In the genomic region with DNA sequence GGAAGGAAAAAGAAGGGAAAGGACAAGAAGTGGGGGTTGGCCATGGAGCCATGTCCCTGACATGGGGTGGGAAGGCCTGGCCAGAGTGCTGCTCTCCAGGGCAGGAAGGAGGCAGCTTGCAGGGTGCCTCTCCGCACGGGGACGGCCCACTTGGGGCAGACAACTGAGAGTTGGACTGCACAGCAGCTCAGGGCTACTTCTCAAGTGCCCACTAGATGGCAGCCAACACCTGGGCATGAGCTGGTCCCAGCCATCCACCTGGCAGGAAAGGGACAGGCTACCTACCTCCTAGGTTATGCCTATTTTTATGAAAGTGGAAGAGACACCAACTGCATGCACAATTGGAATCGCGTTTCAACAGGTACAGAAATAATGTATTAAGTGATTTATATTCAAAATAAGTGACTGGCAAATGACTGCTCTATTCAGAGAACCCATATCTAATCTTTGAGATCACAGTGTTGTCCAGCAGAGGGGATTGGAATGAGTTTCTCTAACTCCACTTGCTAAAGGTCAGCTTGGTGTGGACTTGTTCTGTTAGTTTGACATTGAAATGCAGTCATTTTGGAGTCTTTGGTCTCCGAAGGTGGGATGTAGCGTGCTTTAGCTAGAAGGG, we compare ENCODE assay signal across 1 cellular context.
TF ChIP-seq lines count a peak whose summit lies in the region.

No MANE protein-coding gene starts in this region.

TF ChIP-seq in GM23338, 12 proteins besides CTCF, POLR2A, EP300 and RAD21 (continued from another document):
- TF ChIP-seq, protein P1, sequence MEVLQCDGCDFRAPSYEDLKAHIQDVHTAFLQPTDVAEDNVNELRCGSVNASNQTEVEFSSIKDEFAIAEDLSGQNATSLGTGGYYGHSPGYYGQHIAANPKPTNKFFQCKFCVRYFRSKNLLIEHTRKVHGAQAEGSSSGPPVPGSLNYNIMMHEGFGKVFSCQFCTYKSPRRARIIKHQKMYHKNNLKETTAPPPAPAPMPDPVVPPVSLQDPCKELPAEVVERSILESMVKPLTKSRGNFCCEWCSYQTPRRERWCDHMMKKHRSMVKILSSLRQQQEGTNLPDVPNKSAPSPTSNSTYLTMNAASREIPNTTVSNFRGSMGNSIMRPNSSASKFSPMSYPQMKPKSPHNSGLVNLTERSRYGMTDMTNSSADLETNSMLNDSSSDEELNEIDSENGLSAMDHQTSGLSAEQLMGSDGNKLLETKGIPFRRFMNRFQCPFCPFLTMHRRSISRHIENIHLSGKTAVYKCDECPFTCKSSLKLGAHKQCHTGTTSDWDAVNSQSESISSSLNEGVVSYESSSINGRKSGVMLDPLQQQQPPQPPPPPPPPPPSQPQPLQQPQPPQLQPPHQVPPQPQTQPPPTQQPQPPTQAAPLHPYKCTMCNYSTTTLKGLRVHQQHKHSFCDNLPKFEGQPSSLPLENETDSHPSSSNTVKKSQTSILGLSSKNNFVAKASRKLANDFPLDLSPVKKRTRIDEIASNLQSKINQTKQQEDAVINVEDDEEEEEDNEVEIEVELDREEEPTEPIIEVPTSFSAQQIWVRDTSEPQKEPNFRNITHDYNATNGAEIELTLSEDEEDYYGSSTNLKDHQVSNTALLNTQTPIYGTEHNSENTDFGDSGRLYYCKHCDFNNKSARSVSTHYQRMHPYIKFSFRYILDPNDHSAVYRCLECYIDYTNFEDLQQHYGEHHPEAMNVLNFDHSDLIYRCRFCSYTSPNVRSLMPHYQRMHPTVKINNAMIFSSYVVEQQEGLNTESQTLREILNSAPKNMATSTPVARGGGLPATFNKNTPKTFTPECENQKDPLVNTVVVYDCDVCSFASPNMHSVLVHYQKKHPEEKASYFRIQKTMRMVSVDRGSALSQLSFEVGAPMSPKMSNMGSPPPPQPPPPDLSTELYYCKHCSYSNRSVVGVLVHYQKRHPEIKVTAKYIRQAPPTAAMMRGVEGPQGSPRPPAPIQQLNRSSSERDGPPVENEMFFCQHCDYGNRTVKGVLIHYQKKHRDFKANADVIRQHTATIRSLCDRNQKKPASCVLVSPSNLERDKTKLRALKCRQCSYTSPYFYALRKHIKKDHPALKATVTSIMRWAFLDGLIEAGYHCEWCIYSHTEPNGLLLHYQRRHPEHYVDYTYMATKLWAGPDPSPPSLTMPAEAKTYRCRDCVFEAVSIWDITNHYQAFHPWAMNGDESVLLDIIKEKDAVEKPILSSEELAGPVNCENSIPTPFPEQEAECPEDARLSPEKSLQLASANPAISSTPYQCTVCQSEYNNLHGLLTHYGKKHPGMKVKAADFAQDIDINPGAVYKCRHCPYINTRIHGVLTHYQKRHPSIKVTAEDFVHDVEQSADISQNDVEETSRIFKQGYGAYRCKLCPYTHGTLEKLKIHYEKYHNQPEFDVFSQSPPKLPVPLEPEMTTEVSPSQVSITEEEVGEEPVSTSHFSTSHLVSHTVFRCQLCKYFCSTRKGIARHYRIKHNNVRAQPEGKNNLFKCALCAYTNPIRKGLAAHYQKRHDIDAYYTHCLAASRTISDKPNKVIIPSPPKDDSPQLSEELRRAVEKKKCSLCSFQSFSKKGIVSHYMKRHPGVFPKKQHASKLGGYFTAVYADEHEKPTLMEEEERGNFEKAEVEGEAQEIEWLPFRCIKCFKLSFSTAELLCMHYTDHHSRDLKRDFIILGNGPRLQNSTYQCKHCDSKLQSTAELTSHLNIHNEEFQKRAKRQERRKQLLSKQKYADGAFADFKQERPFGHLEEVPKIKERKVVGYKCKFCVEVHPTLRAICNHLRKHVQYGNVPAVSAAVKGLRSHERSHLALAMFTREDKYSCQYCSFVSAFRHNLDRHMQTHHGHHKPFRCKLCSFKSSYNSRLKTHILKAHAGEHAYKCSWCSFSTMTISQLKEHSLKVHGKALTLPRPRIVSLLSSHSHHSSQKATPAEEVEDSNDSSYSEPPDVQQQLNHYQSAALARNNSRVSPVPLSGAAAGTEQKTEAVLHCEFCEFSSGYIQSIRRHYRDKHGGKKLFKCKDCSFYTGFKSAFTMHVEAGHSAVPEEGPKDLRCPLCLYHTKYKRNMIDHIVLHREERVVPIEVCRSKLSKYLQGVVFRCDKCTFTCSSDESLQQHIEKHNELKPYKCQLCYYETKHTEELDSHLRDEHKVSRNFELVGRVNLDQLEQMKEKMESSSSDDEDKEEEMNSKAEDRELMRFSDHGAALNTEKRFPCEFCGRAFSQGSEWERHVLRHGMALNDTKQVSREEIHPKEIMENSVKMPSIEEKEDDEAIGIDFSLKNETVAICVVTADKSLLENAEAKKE (CRISPR knock-in tag; IDR thresholded peaks at IDR 0.05), result no peak
- no peak for TF ChIP-seq ZNF114 (CRISPR knock-in tag; IDR thresholded peaks at IDR 0.05)
- TF ChIP-seq, protein P2, sequence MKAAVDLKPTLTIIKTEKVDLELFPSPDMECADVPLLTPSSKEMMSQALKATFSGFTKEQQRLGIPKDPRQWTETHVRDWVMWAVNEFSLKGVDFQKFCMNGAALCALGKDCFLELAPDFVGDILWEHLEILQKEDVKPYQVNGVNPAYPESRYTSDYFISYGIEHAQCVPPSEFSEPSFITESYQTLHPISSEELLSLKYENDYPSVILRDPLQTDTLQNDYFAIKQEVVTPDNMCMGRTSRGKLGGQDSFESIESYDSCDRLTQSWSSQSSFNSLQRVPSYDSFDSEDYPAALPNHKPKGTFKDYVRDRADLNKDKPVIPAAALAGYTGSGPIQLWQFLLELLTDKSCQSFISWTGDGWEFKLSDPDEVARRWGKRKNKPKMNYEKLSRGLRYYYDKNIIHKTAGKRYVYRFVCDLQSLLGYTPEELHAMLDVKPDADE (IDR thresholded peaks at IDR 0.05), result no peak
- TF ChIP-seq NANOG (IDR thresholded peaks at IDR 0.05; ENCODE audit: borderline replicate concordance), result no peak
- TF ChIP-seq EZH2phosphoT487 (IDR thresholded peaks at IDR 0.05; ENCODE audit: unreplicated experiment), result no peak
